In the genomic region with DNA sequence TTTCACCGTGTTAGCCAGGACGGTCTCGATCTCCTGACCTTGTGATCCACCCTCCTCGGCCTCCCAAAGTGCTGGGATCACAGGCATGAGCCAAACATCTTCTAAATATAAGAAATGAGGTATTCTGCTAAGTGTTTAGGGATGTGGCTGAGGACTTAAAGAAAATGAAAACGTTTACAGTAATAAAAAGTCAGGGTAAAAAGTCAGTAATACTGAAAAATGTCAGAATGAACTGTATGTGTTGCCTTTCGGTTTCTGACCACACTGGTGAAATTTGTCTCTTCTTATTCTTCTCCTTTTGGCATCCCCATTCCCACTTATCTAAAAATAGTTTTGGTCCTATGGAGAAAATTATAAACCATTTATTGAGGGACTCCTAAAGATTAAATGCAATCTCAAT, we compare ENCODE assay signal across 18 cellular contexts. TPM values are rescaled to one million over a fixed set of nuclear protein-coding genes. Genes with fewer than 3 reads are reported as not detected.
A peak's percentile ranks its signal among the peaks of the same experiment; 100 is the strongest.
DNase-seq lines count a peak whose midpoint lies in the region; ATAC-seq, FAIRE-seq and TF ChIP-seq lines count a peak whose summit lies in the region.
"Had no signal": no experiment of that assay in that cellular context is flagged by ENCODE, and none has a peak within 500 bp of the region (broad histone marks: within the 10 kb centered on the region; RNA-seq: fewer than 3 reads in every experiment).

No MANE protein-coding gene starts in this region.

- POLR2A ChIA-PET in activated B cell treated with CpG ODN at 0.5 μM for 24 hours (lab: Charles Lee), result interaction anchor here (0.6 to 4.0 kb wide), 2 partner anchors 16 to 21 kb away, joined by 4 to 52 read pairs; partner anchors contain the start of genes ERP29 and TMEM116
- POLR2A ChIA-PET in naive thymus-derived CD4-positive, alpha-beta T cell (lab: Charles Lee), result interaction anchor here (0.8 to 14.9 kb wide), 11 partner anchors 9 to 138 kb away, joined by 3 to 285 read pairs (median 8); partner anchors contain the start of genes ERP29 and TMEM116

- H3K27ac Mint-ChIP-seq in activated T-cell treated with anti-CD3 and anti-CD28 coated beads, Interleukin-2, amount 50 U/mL, for 24 hours, result peak overlapping the region; percentile 42
- no peak overlapping the region for H3K27ac Mint-ChIP-seq in activated B cell treated with CpG ODN at 0.5 μM for 24 hours
- peak overlapping the region; percentile 80 to 97 (median 91) for H3K27ac Mint-ChIP-seq in naive thymus-derived CD4-positive, alpha-beta T cell

- CTCF ChIA-PET in activated B cell treated with CpG ODN at 0.5 μM for 24 hours (lab: Charles Lee), result no interaction called here
- CTCF ChIA-PET in naive thymus-derived CD4-positive, alpha-beta T cell (lab: Charles Lee), result interaction anchor here (1.1 to 3.4 kb wide), 3 partner anchors 11 to 50 kb away, joined by 3 to 25 read pairs (median 8); partner anchors contain the start of genes ERP29 and TMEM116

- H3K4me1 ChIP-seq in naive thymus-derived CD4-positive, alpha-beta T cell (ENCODE audit: control insufficient read depth in 2 of 2, insufficient read depth in 2 of 2, low read length in 2 of 2), result peaks cover 52 to 54% of the 10 kb centered on the region in 2 donors
- H3K4me1 ChIP-seq: body of pancreas, uterus had no signal

- TF ChIP-seq CTCF in activated B cell treated with CpG ODN at 0.5 μM for 24 hours (IDR thresholded peaks at IDR 0.05), result no peak

- H3K4me3 Mint-ChIP-seq in activated T-cell treated with anti-CD3 and anti-CD28 coated beads, Interleukin-2, amount 50 U/mL, for 24 hours, result peak overlapping the region; percentile 1
- peak overlapping the region; percentile 35 for H3K4me3 Mint-ChIP-seq in activated B cell treated with CpG ODN at 0.5 μM for 24 hours
- peak overlapping the region; percentile 42 to 99 (median 83) for H3K4me3 Mint-ChIP-seq in naive thymus-derived CD4-positive, alpha-beta T cell

- in situ Hi-C loops in ACHN (cut with HindIII; ENCODE audit: low pct_ligation_motif_present, low pct_unique_long_range_greater_than_20kb, low sequenced_read_pairs), result no loop called here

- H3K9me3 ChIP-seq in naive thymus-derived CD4-positive, alpha-beta T cell (ENCODE audit: control insufficient read depth in 2 of 3, low read length in 3 of 3), result no peaks in the 10 kb centered on the region
- H3K9me3 ChIP-seq: body of pancreas, uterus had no signal

- no peaks in the 10 kb centered on the region for H3K9me3 Mint-ChIP-seq in activated T-cell treated with anti-CD3 and anti-CD28 coated beads, Interleukin-2, amount 50 U/mL, for 24 hours
- no peaks in the 10 kb centered on the region for H3K9me3 Mint-ChIP-seq in activated B cell treated with CpG ODN at 0.5 μM for 24 hours
- no peaks in the 10 kb centered on the region for H3K9me3 Mint-ChIP-seq in naive thymus-derived CD4-positive, alpha-beta T cell
- H3K9me3 Mint-ChIP-seq: immature natural killer cell had no signal

- intact Hi-C loops in activated B cell treated with CpG ODN at 0.5 μM for 24 hours (cut with micrococcal nuclease), result loop anchor here (5.0 kb wide), 1 partner anchor 45 kb away; no protein-coding TSS in a partner anchor
- intact Hi-C loops in naive thymus-derived CD4-positive, alpha-beta T cell (cut with micrococcal nuclease), result loop anchor here in 1 of 2 donors (5.0 kb wide), 1 partner anchor 135 kb away; the partner anchor contains the start of gene TRAFD1

- H3K4me1 Mint-ChIP-seq in activated T-cell treated with anti-CD3 and anti-CD28 coated beads, Interleukin-2, amount 50 U/mL, for 24 hours (ENCODE audit: low read depth), result peaks cover 68% of the 10 kb centered on the region
- peaks cover 46% of the 10 kb centered on the region for H3K4me1 Mint-ChIP-seq in activated B cell treated with CpG ODN at 0.5 μM for 24 hours
- H3K4me1 Mint-ChIP-seq in naive thymus-derived CD4-positive, alpha-beta T cell, result peaks cover 43 to 82% (median 71%) of the 10 kb centered on the region in 7 donors

- H3K36me3 ChIP-seq in naive thymus-derived CD4-positive, alpha-beta T cell (ENCODE audit: control insufficient read depth in 2 of 3, insufficient read depth in 3 of 3, low read length in 3 of 3), result peaks cover 0 to 5% (median 0%) of the 10 kb centered on the region in 3 experiments
- H3K36me3 ChIP-seq: uterus had no signal

- no peak for ATAC-seq in activated B cell treated with CpG ODN at 0.5 μM for 24 hours (ENCODE audit: low read depth)
- no peak for ATAC-seq in naive thymus-derived CD4-positive, alpha-beta T cell
- ATAC-seq: body of pancreas, left ventricle myocardium superior, Right ventricle myocardium inferior had no signal

- no peak for DNase-seq in activated T-cell treated with anti-CD3 and anti-CD28 coated beads, Interleukin-2, amount 50 U/mL, for 24 hours
- DNase-seq in activated T-cell treated with anti-CD3 and anti-CD28 coated beads for 4 hours (no peak), GM18507 (ENCODE audit: extremely low spot score, insufficient read length, low read depth) (no peak), activated B cell treated with CpG ODN at 0.5 μM for 24 hours (no peak), ACHN (no peak), GF-D8 (lab: John Stamatoyannopoulos, UW) (no peak), DMS153 (lab: John Stamatoyannopoulos, UW) (no peak)
- no peak for DNase-seq in naive thymus-derived CD4-positive, alpha-beta T cell
- DNase-seq: body of pancreas, immature natural killer cell, left ventricle myocardium superior, NCI-H1105, NCI-H524, SW 1271, uterus had no signal

- no peak overlapping the region for H3K4me3 ChIP-seq in naive thymus-derived CD4-positive, alpha-beta T cell (ENCODE audit: low read length)
- H3K4me3 ChIP-seq: body of pancreas, uterus had no signal

- H3K27me3 ChIP-seq in naive thymus-derived CD4-positive, alpha-beta T cell (ENCODE audit: control insufficient read depth in 2 of 2, insufficient read depth in 2 of 2, low read length in 2 of 2), result no peaks in the 10 kb centered on the region
- H3K27me3 ChIP-seq: body of pancreas, uterus had no signal

- peak overlapping the region; percentile 71 for H3K27ac ChIP-seq in naive thymus-derived CD4-positive, alpha-beta T cell (ENCODE audit: low read depth, low read length)
- H3K27ac ChIP-seq: body of pancreas, uterus had no signal

- peak; percentile 73 for FAIRE-seq in GM18507 (lab: Jason Lieb, UNC)
- FAIRE-seq: colon, H1 had no signal

- H3K36me3 Mint-ChIP-seq in activated T-cell treated with anti-CD3 and anti-CD28 coated beads, Interleukin-2, amount 50 U/mL, for 24 hours (ENCODE audit: low read depth), result peaks cover 7% of the 10 kb centered on the region
- peaks cover 7% of the 10 kb centered on the region for H3K36me3 Mint-ChIP-seq in activated B cell treated with CpG ODN at 0.5 μM for 24 hours (ENCODE audit: low read depth)
- H3K36me3 Mint-ChIP-seq in naive thymus-derived CD4-positive, alpha-beta T cell, result peaks cover 0 to 34% (median 15%) of the 10 kb centered on the region in 5 donors

- no peaks in the 10 kb centered on the region for H3K27me3 Mint-ChIP-seq in activated T-cell treated with anti-CD3 and anti-CD28 coated beads, Interleukin-2, amount 50 U/mL, for 24 hours
- H3K27me3 Mint-ChIP-seq in activated B cell treated with CpG ODN at 0.5 μM for 24 hours, result peaks cover 12% of the 10 kb centered on the region
- H3K27me3 Mint-ChIP-seq in naive thymus-derived CD4-positive, alpha-beta T cell, result no peaks in the 10 kb centered on the region

RNA-seq across cellular contexts. Expression of gene TMEM116, which starts 20.5 kb away (rescaled TPM):
- 6.4 and 10.5 TPM in 2 replicates for total RNA-seq in activated B cell treated with CpG ODN at 0.5 μM for 24 hours
- 10 to 100 TPM; 12.6 to 29.3 (median 23.0) TPM for total RNA-seq in naive thymus-derived CD4-positive, alpha-beta T cell
- 10 to 100 TPM in 1 of 2 donors, 1 to 10 TPM in 1; 8.7 to 13.3 TPM for polyA plus RNA-seq in naive thymus-derived CD4-positive, alpha-beta T cell

RNA-seq across cellular contexts. Expression of gene ERP29, which starts 20.8 kb away (rescaled TPM):
- total RNA-seq in activated B cell treated with CpG ODN at 0.5 μM for 24 hours, result 133 and 135 TPM in 2 replicates
- total RNA-seq in naive thymus-derived CD4-positive, alpha-beta T cell, result 100 to 1,000 TPM; 115 to 184 (median 127) TPM
- 100 to 1,000 TPM; 219 to 253 TPM for polyA plus RNA-seq in naive thymus-derived CD4-positive, alpha-beta T cell

Comparison
In these comparisons a context has a peak if more than half of its experiments do, and no peak if none do; other contexts are left out.
1. H3K4me3 Mint-ChIP-seq: peak in every context shown above with its lines; median percentile 83 in naive thymus-derived CD4-positive, alpha-beta T cell; 35 in activated B cell treated with CpG ODN at 0.5 μM for 24 hours; 1 in activated T-cell treated with anti-CD3 and anti-CD28 coated beads, Interleukin-2, amount 50 U/mL, for 24 hours.